Comparison of ENCODE assay signal across 9 cellular contexts in the genomic region with DNA sequence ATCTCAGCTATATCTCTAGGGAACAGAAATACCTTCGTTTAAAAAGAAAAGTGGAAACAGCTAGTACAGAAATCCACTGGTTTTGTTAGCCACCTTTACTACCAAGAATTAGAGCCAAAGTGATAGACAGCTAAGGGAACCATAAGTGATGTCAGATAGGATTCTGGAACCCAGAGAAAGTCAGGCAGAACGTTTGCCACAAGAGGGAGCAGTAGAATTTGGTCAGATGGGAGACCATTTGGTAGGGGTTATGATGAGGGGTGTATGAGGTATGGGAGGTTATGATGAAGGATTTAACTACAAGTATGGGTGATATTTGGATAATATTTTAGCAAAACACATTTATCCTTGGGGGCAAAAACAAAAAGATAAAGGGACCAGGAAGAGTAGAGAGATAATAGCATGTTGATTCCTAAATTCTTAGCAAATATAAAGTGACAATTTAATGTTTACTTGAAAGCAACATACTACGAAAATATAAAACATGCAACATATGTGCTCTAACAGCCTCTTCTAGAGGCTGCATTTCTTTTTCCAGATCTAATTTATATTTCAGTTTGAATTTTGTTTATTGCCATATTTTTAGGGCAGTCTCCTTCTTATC. TPM values are rescaled to one million over a fixed set of nuclear protein-coding genes. Genes with fewer than 3 reads are reported as not detected.
DNase-seq lines count a peak whose midpoint lies in the region; ATAC-seq and TF ChIP-seq lines count a peak whose summit lies in the region.
"Had no signal": no experiment of that assay in that cellular context is flagged by ENCODE, and none has a peak within 500 bp of the region (broad histone marks: within the 10 kb centered on the region; RNA-seq: fewer than 3 reads in every experiment).

No MANE protein-coding gene starts in this region.

- ATAC-seq in GM19463 (IDR thresholded peaks at IDR 0.05; ENCODE audit: unreplicated experiment) (no peak), GM18870 (IDR thresholded peaks at IDR 0.05; ENCODE audit: unreplicated experiment) (no peak), left lobe of liver (no peak)

- H3K9me3 ChIP-seq in prostate gland: no peaks in the 10 kb centered on the region
- H3K9me3 ChIP-seq: SJSA1 had no signal

- no peak for TF ChIP-seq POLR2A in prostate gland (IDR thresholded peaks at IDR 0.05)

- H3K27me3 ChIP-seq in prostate gland (replicated peaks; ENCODE audit: insufficient read depth): no peaks in the 10 kb centered on the region
- H3K27me3 ChIP-seq: SJSA1 had no signal

- intact Hi-C loops in prostate gland (cut with DNase I): no loop called here

- in situ Hi-C loops in KBM-7 (cut with MboI; ENCODE audit: low pct_unique_long_range_greater_than_20kb, low sequenced_read_pairs): no loop called here

- DNase-seq in EL: peak; percentile 62
- peak; percentile 41 for DNase-seq in KBM-7
- DNase-seq in RPMI8226: peak; percentile 32
- peak; percentile 56 for DNase-seq in iPS DF 4.7 (ENCODE audit: extremely low read depth, low spot score)
- no peak for DNase-seq in prostate gland (ENCODE audit: low spot score)
- DNase-seq in left lobe of liver (ENCODE audit: low spot score): no peak

- H3K27ac ChIP-seq in prostate gland: peak overlapping the region in 1 of 2 donors; percentile 3
- H3K27ac ChIP-seq: SJSA1 had no signal

- TF ChIP-seq CTCF in prostate gland (IDR thresholded peaks at IDR 0.05): peak in 1 of 4 experiments; percentile 22

- no peaks in the 10 kb centered on the region for H3K36me3 ChIP-seq in prostate gland
- H3K36me3 ChIP-seq: SJSA1 had no signal

- no peak overlapping the region for H3K4me3 ChIP-seq in prostate gland
- H3K4me3 ChIP-seq: SJSA1 had no signal

- no peaks in the 10 kb centered on the region for H3K4me1 ChIP-seq in prostate gland (replicated peaks)

- 37% methylated on average over 3 of the region's 3 CpGs for WGBS in prostate gland

RNA-seq across cellular contexts. Expression of a gene that starts 3.3 kb away (rescaled TPM):
- total RNA-seq in prostate gland (10 to 100 TPM; 23.2 to 28.2 TPM), left lobe of liver (6.0 TPM)

Comparison
In these comparisons a context has a peak if more than half of its experiments do, and no peak if none do; other contexts are left out.
1. DNase-seq: peak in EL (single experiment), KBM-7 (single experiment), RPMI8226 (single experiment) and iPS DF 4.7 (single experiment); none in prostate gland (single experiment) and left lobe of liver (single experiment).